13 cellular contexts compared by ENCODE assay signal in the genomic region with DNA sequence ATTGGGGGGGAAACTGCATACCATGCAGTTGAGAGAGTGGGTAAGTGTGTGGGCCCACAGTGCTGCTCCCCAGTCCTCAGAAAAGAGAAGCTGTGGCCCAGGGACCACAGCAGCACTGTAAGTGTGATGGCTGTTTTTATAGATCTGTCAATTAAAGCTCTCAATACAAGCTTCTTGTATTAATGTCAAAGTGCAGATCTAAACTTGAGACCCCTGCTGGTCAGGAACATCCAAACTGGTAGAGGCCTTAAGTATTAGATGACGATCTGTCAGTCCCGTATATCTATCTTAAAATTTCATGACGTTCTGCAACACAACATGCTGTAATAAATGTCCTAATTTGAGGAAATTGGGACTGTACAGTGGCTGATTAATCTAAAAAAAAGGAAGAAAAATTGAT.
A peak's percentile ranks its signal among the peaks of the same experiment; 100 is the strongest.
DNase-seq lines count a peak whose midpoint lies in the region; ATAC-seq and TF ChIP-seq lines count a peak whose summit lies in the region.
"Had no signal": no experiment of that assay in that cellular context is flagged by ENCODE, and none has a peak within 500 bp of the region (broad histone marks: within the 10 kb centered on the region; RNA-seq: fewer than 3 reads in every experiment).

No MANE protein-coding gene starts in this region.

- H3K27ac Mint-ChIP-seq in effector memory CD8-positive, alpha-beta T cell, result peak overlapping the region; percentile 30 to 67
- H3K27ac Mint-ChIP-seq: activated T-helper 17 cell treated with anti-CD3 and anti-CD28 coated beads, Interleukin-2, amount 50 U/mL, for 72 hours; brain had no signal

- H3K27me3 Mint-ChIP-seq in effector memory CD8-positive, alpha-beta T cell, result no peaks in the 10 kb centered on the region
- H3K27me3 Mint-ChIP-seq: activated T-helper 17 cell treated with anti-CD3 and anti-CD28 coated beads, Interleukin-2, amount 50 U/mL, for 72 hours; brain had no signal

- no peaks in the 10 kb centered on the region for H3K9me2 ChIP-seq in OCI-LY7 (ENCODE audit: insufficient read depth, low read length)
- H3K9me2 ChIP-seq in PC-9 (ENCODE audit: insufficient read depth), result no peaks in the 10 kb centered on the region

- BruUV-seq in OCI-LY7 (replicated peaks; lab: Mats Ljungman, UMichigan), result no TSS peak
- BruUV-seq in PC-9 (replicated peaks; lab: Mats Ljungman, UMichigan), result no TSS peak

- H3K4me3 Mint-ChIP-seq in effector memory CD8-positive, alpha-beta T cell, result no peak overlapping the region
- H3K4me3 Mint-ChIP-seq: activated T-helper 17 cell treated with anti-CD3 and anti-CD28 coated beads, Interleukin-2, amount 50 U/mL, for 72 hours; brain had no signal

- CTCF ChIA-PET in OCI-LY7 (lab: Charles Lee; ENCODE audit: unreplicated experiment) (interaction anchor here (1.4 kb wide), 1 partner anchor 166 kb away, joined by 7 read pairs; no protein-coding TSS in a partner anchor), PC-9 (lab: Charles Lee) (no interaction called here)

- ATAC-seq in effector memory CD8-positive, alpha-beta T cell (replicated peaks), result no peak
- ATAC-seq: activated T-helper 17 cell treated with anti-CD3 and anti-CD28 coated beads, Interleukin-2, amount 50 U/mL, for 72 hours had no signal

- no peaks in the 10 kb centered on the region for H3K9me3 Mint-ChIP-seq in effector memory CD8-positive, alpha-beta T cell
- H3K9me3 Mint-ChIP-seq: activated T-helper 17 cell treated with anti-CD3 and anti-CD28 coated beads, Interleukin-2, amount 50 U/mL, for 72 hours had no signal

- H3K27ac ChIP-seq in OCI-LY7 (ENCODE audit: low read depth, low read length, poor library complexity, severe bottlenecking) (no peak overlapping the region), PC-9 (no peak overlapping the region), smooth muscle cell (ENCODE audit: low read depth) (no peak overlapping the region)

- no peak overlapping the region for H3K9ac ChIP-seq in smooth muscle cell (ENCODE audit: low read depth)

- TF ChIP-seq CTCF in GM12865 (IDR thresholded peaks at IDR 0.05; ENCODE audit: insufficient read depth, low read depth, low read length, missing control alignments) (no peak), OCI-LY7 (conservative IDR thresholded peaks at IDR 0.05; ENCODE audit: low read length) (peak; percentile 76), PC-9 (conservative IDR thresholded peaks at IDR 0.05) (no peak), smooth muscle cell (IDR thresholded peaks at IDR 0.05; ENCODE audit: borderline replicate concordance, insufficient read depth, poor library complexity, severe bottlenecking) (no peak)

- in situ Hi-C loops in ACHN (cut with HindIII; ENCODE audit: low pct_ligation_motif_present, low pct_unique_long_range_greater_than_20kb, low sequenced_read_pairs), result no loop called here

- 98% methylated on average over 3 of the region's 3 CpGs for WGBS in smooth muscle cell (ENCODE audit: low lambda C conversion rate)

- H3F3A ChIP-seq in PC-9 (ENCODE audit: insufficient read depth, low read depth) (peaks cover 22% of the 10 kb centered on the region; the same call in 1 of the 2 replicates), smooth muscle cell (ENCODE audit: low read depth) (no peaks in the 10 kb centered on the region)

- peaks cover 9 to 15% of the 10 kb centered on the region in 2 donors for H3K4me1 Mint-ChIP-seq in effector memory CD8-positive, alpha-beta T cell (ENCODE audit: low read depth in 2 of 2)

- H3K27me3 ChIP-seq in PC-9 (ENCODE audit: insufficient read depth, low read depth) (no peaks in the 10 kb centered on the region), smooth muscle cell (ENCODE audit: low read depth) (no peaks in the 10 kb centered on the region)

- POLR2A ChIA-PET in OCI-LY7 (lab: Charles Lee), result interaction anchor here (1.0 to 1.5 kb wide), 4 partner anchors 11 to 164 kb away, joined by 3 to 6 read pairs (median 4); no protein-coding TSS in a partner anchor
- POLR2A ChIA-PET in PC-9 (lab: Charles Lee; ENCODE audit: unreplicated experiment), result interaction anchor here (0.7 kb wide), 1 partner anchor 351 kb away, joined by 3 read pairs; no protein-coding TSS in a partner anchor

- H3K36me3 ChIP-seq in OCI-LY7 (ENCODE audit: insufficient read depth, low read length) (no peaks in the 10 kb centered on the region), PC-9 (ENCODE audit: low read depth) (no peaks in the 10 kb centered on the region), smooth muscle cell (ENCODE audit: low read depth) (no peaks in the 10 kb centered on the region)

- H2AFZ ChIP-seq in OCI-LY7 (ENCODE audit: low read length) (no peak overlapping the region), PC-9 (no peak overlapping the region), smooth muscle cell (ENCODE audit: low read depth) (no peak overlapping the region)

- no peaks in the 10 kb centered on the region for H4K20me1 ChIP-seq in OCI-LY7 (ENCODE audit: insufficient read depth, low read length)
- no peaks in the 10 kb centered on the region for H4K20me1 ChIP-seq in PC-9 (ENCODE audit: insufficient read depth)
- peaks cover 25% of the 10 kb centered on the region for H4K20me1 ChIP-seq in smooth muscle cell (ENCODE audit: low read depth)

- H3K4me2 ChIP-seq in OCI-LY7 (ENCODE audit: low read length) (no peak overlapping the region), PC-9 (no peak overlapping the region), smooth muscle cell (no peak overlapping the region)

- H3K4me3 ChIP-seq in GM12865 (ENCODE audit: low read depth, low read length) (no peak overlapping the region), OCI-LY7 (ENCODE audit: low read depth, low read length, poor library complexity, severe bottlenecking) (no peak overlapping the region), PC-9 (no peak overlapping the region), smooth muscle cell (no peak overlapping the region)

- H3K4me1 ChIP-seq in OCI-LY7 (ENCODE audit: insufficient read depth, low read length, poor library complexity, severe bottlenecking), result no peaks in the 10 kb centered on the region
- H3K4me1 ChIP-seq in PC-9 (replicated peaks; ENCODE audit: insufficient read depth), result peaks cover 10% of the 10 kb centered on the region
- H3K4me1 ChIP-seq in smooth muscle cell (ENCODE audit: low read depth), result no peaks in the 10 kb centered on the region

- no peaks in the 10 kb centered on the region for H3K36me3 Mint-ChIP-seq in effector memory CD8-positive, alpha-beta T cell (ENCODE audit: insufficient read depth)

- intact Hi-C loops in OCI-LY7 (cut with micrococcal nuclease; ENCODE audit: unreplicated experiment) (loop anchor here (2.0 kb wide), 1 partner anchor 166 kb away; no protein-coding TSS in a partner anchor), PC-9 (cut with micrococcal nuclease; ENCODE audit: unreplicated experiment) (no loop called here)

- DNase-seq in ACHN (peak; percentile 24), GM12865 (ENCODE audit: low read depth) (peak; percentile 38), OCI-LY7 (ENCODE audit: low spot score) (peak; percentile 56), PC-9 (no peak), smooth muscle cell (lab: John Stamatoyannopoulos, UW; ENCODE audit: unreplicated experiment) (no peak), OCI-M1 (lab: John Stamatoyannopoulos, UW) (no peak), ecto neural progenitor cell (ENCODE audit: low spot score) (no peak)
- DNase-seq in effector memory CD8-positive, alpha-beta T cell, result peak in 1 of 3 experiments; percentile 5
- DNase-seq: activated CD4-positive, alpha-beta T cell treated with anti-CD3 and anti-CD28 coated beads for 48 hours; NCI-H1092; T-helper 1 cell had no signal

- H3K79me2 ChIP-seq in OCI-LY7 (ENCODE audit: insufficient read depth, low read depth, low read length) (no peaks in the 10 kb centered on the region), PC-9 (ENCODE audit: low read depth) (no peaks in the 10 kb centered on the region; the same call in 1 of the 2 replicates), smooth muscle cell (ENCODE audit: low read depth) (peaks cover 33% of the 10 kb centered on the region)

- H3K9me3 ChIP-seq in OCI-LY7 (ENCODE audit: low read length), result 0 out of 2 replicates have a peak, but pooled peaks cover 6% of the 10 kb centered on the region
- peaks cover 3% of the 10 kb centered on the region; the same call in 1 of the 2 replicates for H3K9me3 ChIP-seq in PC-9 (ENCODE audit: insufficient read depth, low read depth)
- H3K9me3 ChIP-seq in smooth muscle cell (replicated peaks; ENCODE audit: low read depth), result no peaks in the 10 kb centered on the region

Comparison
In these comparisons a context has a peak if more than half of its experiments do, and no peak if none do; other contexts are left out.
1. DNase-seq: peak in ACHN (single experiment), GM12865 (single experiment) and OCI-LY7 (single experiment); none in PC-9 (0 of 2), smooth muscle cell (single experiment), OCI-M1 (single experiment) and ecto neural progenitor cell (single experiment).